17 cellular contexts compared by ENCODE assay signal in the genomic region with DNA sequence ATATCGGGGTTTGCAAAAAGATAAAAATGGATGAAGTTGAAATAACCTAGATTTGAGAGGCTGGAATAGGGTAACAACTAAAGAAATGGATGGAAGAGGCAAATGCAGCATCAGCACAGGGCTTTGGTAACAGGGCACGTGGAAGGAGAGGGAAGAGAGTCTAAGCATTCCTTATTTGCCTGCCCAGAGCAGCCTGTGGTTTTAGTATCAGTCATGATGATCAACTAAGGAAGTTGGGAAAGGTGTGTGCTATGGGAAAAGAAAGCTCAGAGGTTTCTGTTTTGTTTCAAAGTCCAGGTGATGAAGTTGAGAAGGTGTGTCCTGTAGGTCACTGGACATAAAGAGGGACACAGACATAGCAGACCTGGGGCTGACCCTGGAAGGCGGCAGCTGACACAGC. TPM values are rescaled to one million over a fixed set of nuclear protein-coding genes. Genes with fewer than 3 reads are reported as not detected.
A peak's percentile ranks its signal among the peaks of the same experiment; 100 is the strongest.
DNase-seq lines count a peak whose midpoint lies in the region; ATAC-seq, FAIRE-seq and TF ChIP-seq lines count a peak whose summit lies in the region.
"Had no signal": no experiment of that assay in that cellular context is flagged by ENCODE, and none has a peak within 500 bp of the region (broad histone marks: within the 10 kb centered on the region; RNA-seq: fewer than 3 reads in every experiment).

No MANE protein-coding gene starts in this region.

- TF ChIP-seq EP300 in H1 (IDR thresholded peaks at IDR 0.05; ENCODE audit: borderline replicate concordance in 1 of 2, low read depth in 2 of 2, low read length in 2 of 2): no peak

- H2BK12ac ChIP-seq in H1 (ENCODE audit: low read depth, low read length): no peak overlapping the region

- H3K27ac ChIP-seq in mammary epithelial cell (ENCODE audit: insufficient read depth, low read depth, low read length) (no peak overlapping the region), H1 (ENCODE audit: low read depth, low read length) (no peak overlapping the region), substantia nigra (ENCODE audit: low read depth, low read length, poor library complexity, severe bottlenecking) (no peak overlapping the region)
- H3K27ac ChIP-seq: BLaER1, HL-60 had no signal

- H3K18ac ChIP-seq in H1 (ENCODE audit: extremely low read depth, low read length): no peak overlapping the region

- peak overlapping the region; percentile 36; the same call in 1 of the 2 replicates for H2BK15ac ChIP-seq in H1 (ENCODE audit: low read length)

- H3K4ac ChIP-seq in H1 (replicated peaks; ENCODE audit: insufficient read length, low read depth, low read length): no peak overlapping the region

- no peak for ATAC-seq in stimulated activated naive CD8-positive, alpha-beta T cell treated with anti-CD3 and anti-CD28 coated beads, Interleukin-15, Interleukin-2, amounts not matched to agents 100 U/mL and 50 U/mL, for 24 hours

- dilution Hi-C loops in mammary epithelial cell (cut with HindIII; ENCODE audit: low sequenced_read_pairs): no loop called here

- FAIRE-seq in H1 (lab: Jason Lieb, UNC): no peak

- peak overlapping the region; percentile 6 for H2AFZ ChIP-seq in mammary epithelial cell (ENCODE audit: low read depth, low read length)
- no peak overlapping the region for H2AFZ ChIP-seq in H1 (ENCODE audit: low read length)

- H3K27me3 ChIP-seq in mammary epithelial cell (ENCODE audit: insufficient read depth, low read length) (no peaks in the 10 kb centered on the region), H1 (replicated peaks in 1 of 4; ENCODE audit: control insufficient read depth in 3 of 4, extremely low read depth in 1 of 4, insufficient read depth in 3 of 4, low read length in 3 of 4) (no peaks in the 10 kb centered on the region)
- H3K27me3 ChIP-seq: BLaER1 had no signal

- POLR2A ChIA-PET in MCF 10A (lab: Yijun Ruan, JAX) (no interaction called here), H1 (lab: Charles Lee; ENCODE audit: partially characterized antibody) (no interaction called here)

- H4K5ac ChIP-seq in H1 (ENCODE audit: insufficient read length, low read depth, low read length): no peak overlapping the region

- H3K23me2 ChIP-seq in H1 (ENCODE audit: low read depth, low read length): 0 out of 2 replicates have a peak, but pooled peaks cover 1% of the 10 kb centered on the region

- H3K4me3 Mint-ChIP-seq in MCF 10A (ENCODE audit: unreplicated experiment) (no peak overlapping the region), nephron progenitor cell (no peak overlapping the region)
- H3K4me3 Mint-ChIP-seq: CD8-positive, alpha-beta memory T cell had no signal

- H3K79me1 ChIP-seq in H1 (ENCODE audit: low read depth, low read length): no peaks in the 10 kb centered on the region

- CTCF ChIA-PET in mammary epithelial cell (lab: Charles Lee; ENCODE audit: low non-redundant PET): no interaction called here
- CTCF ChIA-PET in MCF 10A (lab: Yijun Ruan, JAX): no interaction called here
- CTCF ChIA-PET in H1 (lab: Charles Lee; ENCODE audit: partially characterized antibody): interaction anchor here (0.6 to 0.8 kb wide), 3 partner anchors 274 to 401 kb away, joined by 3 to 4 read pairs (median 3); no protein-coding TSS in a partner anchor

- in situ Hi-C loops in mammary epithelial cell (cut with MboI; ENCODE audit: low sequenced_read_pairs in 2 of 2): no loop called here

- H2BK5ac ChIP-seq in H1 (ENCODE audit: low read depth, low read length): no peak overlapping the region

- H3K4me1 ChIP-seq in mammary epithelial cell (ENCODE audit: insufficient read depth, low read length) (peaks cover 9% of the 10 kb centered on the region), H1 (replicated peaks in 1 of 4; ENCODE audit: control insufficient read depth in 3 of 4, insufficient read depth in 4 of 4, low read length in 3 of 4) (no peaks in the 10 kb centered on the region)
- H3K4me1 ChIP-seq: BLaER1, Caco-2, HAP-1 had no signal

- no peak for TF ChIP-seq RAD21 in H1 (IDR thresholded peaks at IDR 0.05 in 1 of 2, conservative IDR thresholded peaks at IDR 0.05 in 1 of 2; ENCODE audit: low read depth in 2 of 2, low read length in 2 of 2)

- H2BK120ac ChIP-seq in H1 (replicated peaks; ENCODE audit: low read depth, low read length): no peak overlapping the region

- H3K9ac ChIP-seq in mammary epithelial cell (ENCODE audit: insufficient read depth, low read length) (no peak overlapping the region), H1 (replicated peaks in 1 of 4; ENCODE audit: extremely low read depth in 1 of 4, low read depth in 3 of 4, low read length in 3 of 4) (no peak overlapping the region)
- H3K9ac ChIP-seq: BLaER1 had no signal

- H4K20me1 ChIP-seq in mammary epithelial cell (ENCODE audit: insufficient read depth, low read length): no peaks in the 10 kb centered on the region
- H4K20me1 ChIP-seq in H1 (replicated peaks in 1 of 2; ENCODE audit: control insufficient read depth in 1 of 2, insufficient read depth in 2 of 2, low read length in 2 of 2): no peaks in the 10 kb centered on the region
- H4K20me1 ChIP-seq: BLaER1 had no signal

- no peaks in the 10 kb centered on the region for H3K36me3 ChIP-seq in mammary epithelial cell (ENCODE audit: insufficient read depth, low read length)
- H3K36me3 ChIP-seq in H1 (ENCODE audit: control insufficient read depth in 2 of 4, insufficient read depth in 4 of 4, low read length in 3 of 4): no peaks in the 10 kb centered on the region; a peak in 1 of 8 replicates
- H3K36me3 ChIP-seq: BLaER1, HAP-1 had no signal

- H3K9me3 ChIP-seq in mammary epithelial cell (replicated peaks; ENCODE audit: insufficient read depth, low read length): no peaks in the 10 kb centered on the region
- no peaks in the 10 kb centered on the region for H3K9me3 ChIP-seq in H1 (ENCODE audit: insufficient read depth in 2 of 2, low read depth in 1 of 2, low read length in 1 of 2)
- H3K9me3 ChIP-seq: BLaER1, Caco-2, HAP-1 had no signal

- TF ChIP-seq POLR2A in H1 (IDR thresholded peaks at IDR 0.05; ENCODE audit: control extremely low read depth in 1 of 2, low read depth in 2 of 2, low read length in 2 of 2): no peak

- peaks cover 11% of the 10 kb centered on the region for H3K4me1 Mint-ChIP-seq in MCF 10A (ENCODE audit: insufficient read depth, unreplicated experiment)
- H3K4me1 Mint-ChIP-seq in nephron progenitor cell: peaks cover 43% of the 10 kb centered on the region
- H3K4me1 Mint-ChIP-seq: CD8-positive, alpha-beta memory T cell had no signal

- H3K9me3 Mint-ChIP-seq in MCF 10A (ENCODE audit: unreplicated experiment) (peaks cover 7% of the 10 kb centered on the region), nephron progenitor cell (peaks cover 17% of the 10 kb centered on the region)
- H3K9me3 Mint-ChIP-seq: CD8-positive, alpha-beta memory T cell had no signal

- H3K79me2 ChIP-seq in mammary epithelial cell (ENCODE audit: insufficient read depth, low read length) (no peaks in the 10 kb centered on the region), H1 (ENCODE audit: control insufficient read depth in 1 of 2, insufficient read depth in 2 of 2, low read length in 2 of 2) (no peaks in the 10 kb centered on the region)

- H3K27me3 Mint-ChIP-seq in MCF 10A (ENCODE audit: insufficient read depth, unreplicated experiment) (no peaks in the 10 kb centered on the region), nephron progenitor cell (ENCODE audit: low read depth, poor library complexity) (peaks cover 3% of the 10 kb centered on the region)

- no peak overlapping the region for H4K8ac ChIP-seq in H1 (ENCODE audit: extremely low read depth, insufficient read depth, low read length)

- WGBS in mammary epithelial cell (ENCODE audit: low coverage, missing lambda C conversion rate): 63% methylated on average over 3 of the region's 3 CpGs
- WGBS in H1 (ENCODE audit: extremely low coverage in 1 of 2, insufficient coverage in 1 of 2, insufficient read length in 1 of 2, insufficient replicate concordance in 2 of 2, low coverage in 1 of 2, low lambda C conversion rate in 2 of 2, missing lambda C conversion rate in 1 of 2), 2 experiments: 90% methylated on average over 3 of the region's 3 CpGs; no CpG with 5 or more reads in 1 of the 2 experiments

- no peak overlapping the region for H3K27ac Mint-ChIP-seq in MCF 10A (ENCODE audit: low read depth, unreplicated experiment)
- H3K27ac Mint-ChIP-seq in nephron progenitor cell: peak overlapping the region; percentile 1

- no peak overlapping the region for H2AK5ac ChIP-seq in H1 (ENCODE audit: low read depth, low read length)

- no peak overlapping the region for H3K14ac ChIP-seq in H1 (ENCODE audit: insufficient read length)

- BruUV-seq in mammary epithelial cell (replicated peaks; lab: Mats Ljungman, UMichigan) (no TSS peak), MCF 10A (replicated peaks; lab: Mats Ljungman, UMichigan) (no TSS peak)

- H3K36me3 Mint-ChIP-seq in MCF 10A (ENCODE audit: insufficient read depth, unreplicated experiment): no peaks in the 10 kb centered on the region
- H3K36me3 Mint-ChIP-seq in nephron progenitor cell (ENCODE audit: low read depth): peaks cover 18% of the 10 kb centered on the region
- H3K36me3 Mint-ChIP-seq: CD8-positive, alpha-beta memory T cell had no signal

- H3K4me3 ChIP-seq in mammary epithelial cell (replicated peaks in 1 of 3; ENCODE audit: insufficient read depth in 1 of 3, low read depth in 2 of 3, low read length in 3 of 3) (no peak overlapping the region), H1 (ENCODE audit: extremely low read depth in 1 of 4, insufficient read depth in 2 of 4, low read depth in 3 of 4, low read length in 4 of 4) (no peak overlapping the region)
- H3K4me3 ChIP-seq: BLaER1, HAP-1 had no signal

- H3K56ac ChIP-seq in H1 (replicated peaks; ENCODE audit: insufficient read length, low read depth, low read length): no peak overlapping the region

- H2BK20ac ChIP-seq in H1 (ENCODE audit: low read length): no peak overlapping the region

- DNase-seq in mammary epithelial cell (peak; percentile 78), MCF 10A (ENCODE audit: unreplicated experiment) (no peak), H1 (ENCODE audit: low read depth in 1 of 2, low spot score in 2 of 2) (no peak), nephron progenitor cell (no peak), globus pallidus (ENCODE audit: low spot score) (no peak), substantia nigra (lab: John Stamatoyannopoulos, UW) (no peak)
- DNase-seq in stimulated activated naive CD8-positive, alpha-beta T cell treated with anti-CD3 and anti-CD28 coated beads, Interleukin-15, Interleukin-2, amounts not matched to agents 100 U/mL and 50 U/mL, for 24 hours: no peak
- DNase-seq: 8988T; AML-193; Caco-2; CD8-positive, alpha-beta memory T cell; DND-41; GF-D8; GOT3 had no signal

- H3K23ac ChIP-seq in H1 (ENCODE audit: insufficient read length): no peak overlapping the region

- intact Hi-C loops in mammary epithelial cell (cut with micrococcal nuclease): loop anchor here (10.0 kb wide), 1 partner anchor 64 kb away; no protein-coding TSS in a partner anchor
- intact Hi-C loops in MCF 10A (cut with micrococcal nuclease): no loop called here

- H4K91ac ChIP-seq in H1 (replicated peaks; ENCODE audit: insufficient read length, low read length): no peak overlapping the region

- no peak for TF ChIP-seq CTCF in mammary epithelial cell (conservative IDR thresholded peaks at IDR 0.05 in 1 of 2, IDR thresholded peaks at IDR 0.05 in 1 of 2; ENCODE audit: extremely low read depth in 1 of 2, insufficient read depth in 1 of 2, low read depth in 1 of 2, low read length in 2 of 2)
- no peak for TF ChIP-seq CTCF in MCF 10A (IDR thresholded peaks at IDR 0.05; ENCODE audit: unreplicated experiment)
- TF ChIP-seq CTCF in H1 (IDR thresholded peaks at IDR 0.05; ENCODE audit: control extremely low read depth in 1 of 3, insufficient read depth in 1 of 3, low read depth in 1 of 3, low read length in 3 of 3): no peak
- no peak for TF ChIP-seq CTCF in nephron progenitor cell (IDR thresholded peaks at IDR 0.05)

- H3K4me2 ChIP-seq in mammary epithelial cell (ENCODE audit: insufficient read depth, low read depth, low read length) (no peak overlapping the region), H1 (ENCODE audit: insufficient read depth in 1 of 2, low read depth in 2 of 2, low read length in 2 of 2) (no peak overlapping the region)
- H3K4me2 ChIP-seq: BLaER1 had no signal

RNA-seq across cellular contexts. Expression of a gene that starts 28.8 kb away (rescaled TPM):
- total RNA-seq in mammary epithelial cell (10 to 100 TPM in 1 of 2 donors, 1 to 10 TPM in 1; 2.8 to 15.7 TPM), MCF 10A (2022) (11.0 and 11.4 TPM in 2 replicates)
- polyA plus RNA-seq in mammary epithelial cell (1.4 TPM), H1 (2011; rRNA removed) (2.8 and 3.3 TPM in 2 replicates)
- 1.7 TPM for polyA minus RNA-seq in mammary epithelial cell
- total RNA-seq in H1 (2021; fragmentation: NEBNext Ultra II Directional; extraction: Animal tissue kit (Norgen Biotek cat#: 25700)): 5.1 and 5.7 TPM in 2 replicates
- 3.7 TPM for polyA plus RNA-seq in H1 (2011; cell fraction: cytosol; rRNA removed)
- 3.1 TPM for polyA plus RNA-seq in H1 (2011; cell fraction: nucleus; rRNA removed)
- 2.7 to 3.3 TPM (median 2.9 TPM) in 4 replicates for polyA plus RNA-seq in H1 (2012, experiment 1 of 2)
- 2.8 TPM for polyA plus RNA-seq in H1 (2012, experiment 2 of 2)
- polyA plus RNA-seq in H1 (2013, experiment 1 of 2): 1.7 TPM
- polyA plus RNA-seq in H1 (2013, experiment 2 of 2): 1.4 TPM
- 1.4 TPM in 2 replicates for polyA minus RNA-seq in H1 (2011; rRNA and poly(A)+ RNA removed)
- 8.0 TPM for polyA minus RNA-seq in H1 (2011; cell fraction: cytosol; rRNA and poly(A)+ RNA removed)
- polyA minus RNA-seq in H1 (2011; cell fraction: nucleus; rRNA and poly(A)+ RNA removed): 6.8 TPM
